16 cellular contexts compared by ENCODE assay signal in the genomic region with DNA sequence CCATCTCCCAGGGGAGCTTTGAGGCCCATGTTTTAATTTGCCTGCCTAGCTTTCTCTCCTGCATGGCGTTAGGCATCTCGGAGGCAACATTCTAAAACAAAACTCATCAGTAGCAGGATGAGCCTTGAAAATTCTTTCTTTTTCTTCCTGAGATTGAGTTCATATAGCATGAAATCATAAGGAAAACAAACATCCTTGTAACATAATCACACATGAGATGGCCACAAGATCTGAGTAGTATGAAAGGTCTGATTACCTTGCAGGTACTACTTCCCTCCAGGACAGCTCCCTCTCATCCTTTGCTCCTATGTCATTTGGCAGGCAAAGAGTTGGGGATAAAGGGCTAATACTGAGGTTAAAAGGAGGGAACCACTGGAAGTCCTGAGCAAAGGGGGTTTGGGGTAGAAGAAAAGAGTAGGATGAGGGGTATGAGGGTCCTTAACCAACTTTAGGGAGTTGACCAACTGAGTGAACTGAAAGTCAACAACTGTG. TPM values are rescaled to one million over a fixed set of nuclear protein-coding genes. Genes with fewer than 3 reads are reported as not detected.
"Had no signal": no experiment of that assay in that cellular context is flagged by ENCODE, and none has a peak within 500 bp of the region (broad histone marks: within the 10 kb centered on the region; RNA-seq: fewer than 3 reads in every experiment).

No MANE protein-coding gene starts in this region.

- H3K9me3 ChIP-seq: adrenal gland, body of pancreas, esophagus squamous epithelium, left lung, pancreas, upper lobe of right lung had no signal

- H3K36me3 ChIP-seq: adrenal gland, esophagus squamous epithelium, left lung, pancreas, upper lobe of right lung had no signal

- H3K4me3 ChIP-seq: adrenal gland, body of pancreas, esophagus squamous epithelium, left lung, pancreas, upper lobe of right lung had no signal

- H3K4me3 Mint-ChIP-seq: activated naive CD4-positive, alpha-beta T cell treated with anti-CD3 and anti-CD28 coated beads, Interleukin-2, amount 10 ng/mL, durations not matched to agents 7 days and 5 days; activated T-helper 17 cell treated with anti-CD3 and anti-CD28 coated beads, Interleukin-2, amount 50 U/mL, for 72 hours; endodermal cell had no signal

- H3K4me1 Mint-ChIP-seq: activated naive CD4-positive, alpha-beta T cell treated with anti-CD3 and anti-CD28 coated beads, Interleukin-2, amount 10 ng/mL, durations not matched to agents 7 days and 5 days; activated T-helper 17 cell treated with anti-CD3 and anti-CD28 coated beads, Interleukin-2, amount 50 U/mL, for 72 hours; endodermal cell had no signal

- DNase-seq: activated CD4-positive, alpha-beta T cell treated with anti-CD3 and anti-CD28 coated beads, Interleukin-2, amount 50 U/mL, for 1 hour; activated naive CD4-positive, alpha-beta T cell treated with anti-CD3 and anti-CD28 coated beads, Interleukin-2, amount 10 ng/mL, durations not matched to agents 7 days and 5 days; activated T-cell treated with anti-CD3 and anti-CD28 coated beads for 4 hours; adrenal gland; body of pancreas; endodermal cell; esophagus squamous epithelium; foreskin fibroblast; left lung; mesendoderm; pancreas; stimulated activated CD4-positive, alpha-beta T cell treated with anti-CD3 and anti-CD28 coated beads, Interleukin-2, amount 100 ng/mL, for 48 hours; stimulated activated naive CD4-positive, alpha-beta T cell treated with Interleukin-2 at 50 U/mL for 16 hours; upper lobe of right lung had no signal

- H3K9me3 Mint-ChIP-seq: activated naive CD4-positive, alpha-beta T cell treated with anti-CD3 and anti-CD28 coated beads, Interleukin-2, amount 10 ng/mL, durations not matched to agents 7 days and 5 days; activated T-helper 17 cell treated with anti-CD3 and anti-CD28 coated beads, Interleukin-2, amount 50 U/mL, for 72 hours; endodermal cell had no signal

- H3K27ac ChIP-seq: adrenal gland, body of pancreas, pancreas, upper lobe of right lung had no signal

- H3K27ac Mint-ChIP-seq: activated naive CD4-positive, alpha-beta T cell treated with anti-CD3 and anti-CD28 coated beads, Interleukin-2, amount 10 ng/mL, durations not matched to agents 7 days and 5 days; activated T-helper 17 cell treated with anti-CD3 and anti-CD28 coated beads, Interleukin-2, amount 50 U/mL, for 72 hours; endodermal cell had no signal

- H3K36me3 Mint-ChIP-seq: activated naive CD4-positive, alpha-beta T cell treated with anti-CD3 and anti-CD28 coated beads, Interleukin-2, amount 10 ng/mL, durations not matched to agents 7 days and 5 days had no signal

- H3K27me3 ChIP-seq: adrenal gland, body of pancreas, esophagus squamous epithelium, left lung, pancreas, upper lobe of right lung had no signal

RNA-seq across cellular contexts. Expression of a gene that starts 37.5 kb away (rescaled TPM):
- polyA plus RNA-seq: neural cell had no signal
